In genomic region chr2:11732587-11732986, GRCh38 we compare ENCODE assay signal across 28 cellular contexts.
"Had no signal": no experiment of that assay in that cellular context is flagged by ENCODE, and none has a peak within 500 bp of the region (broad histone marks: within the 10 kb centered on the region; RNA-seq: fewer than 3 reads in every experiment).

No MANE protein-coding gene starts in this region.

- H3K4me1 ChIP-seq: ascending aorta had no signal

- H3K4me3 ChIP-seq: ascending aorta had no signal

- H3K9me3 ChIP-seq: ascending aorta had no signal

- H3K27ac ChIP-seq: ascending aorta, VCaP had no signal

- ATAC-seq: activated CD8-positive, alpha-beta T cell treated with anti-CD3 and anti-CD28 coated beads for 36 hours; activated naive CD8-positive, alpha-beta T cell treated with anti-CD3 and anti-CD28 coated beads, Interleukin-2, amount 50 U/mL, for 24 hours; activated T-cell treated with anti-CD3 and anti-CD28 coated beads, Interleukin-2, amount 50 U/mL, for 4 hours; activated T-cell treated with anti-CD3 and anti-CD28 coated beads, Interleukin-2, amount 50 U/mL, for 72 hours had no signal

- DNase-seq: activated B cell treated with CpG ODN at 0.5 μM for 24 hours; activated CD4-positive, alpha-beta memory T cell treated with anti-CD3 and anti-CD28 coated beads for 36 hours; activated CD4-positive, alpha-beta T cell treated with anti-CD3 and anti-CD28 coated beads for 4 hours; activated CD4-positive, alpha-beta T cell treated with anti-CD3 and anti-CD28 coated beads, Interleukin-2, amount 10 ng/mL, durations not matched to agents 24 days and 14 days; activated CD4-positive, alpha-beta T cell treated with anti-CD3 and anti-CD28 coated beads, Interleukin-2, amount 50 U/mL, for 1 hour; activated CD4-positive, alpha-beta T cell treated with anti-CD3 and anti-CD28 coated beads, Interleukin-2, amount 50 U/mL, for 4 hours; activated CD4-positive, CD25-positive, alpha-beta regulatory T cell treated with anti-CD3 and anti-CD28 coated beads, Interleukin-2, amount 50 U/mL, for 72 hours; activated CD8-positive, alpha-beta memory T cell treated with anti-CD3 and anti-CD28 coated beads, Interleukin-2, amount 50 U/mL, for 4 hours; activated CD8-positive, alpha-beta T cell treated with anti-CD3 and anti-CD28 coated beads for 36 hours; activated effector memory CD4-positive, alpha-beta T cell treated with Interleukin-2 at 50 U/mL for 16 hours; activated gamma-delta T cell; activated naive CD4-positive, alpha-beta T cell treated with anti-CD3 and anti-CD28 coated beads, Interleukin-2, amount 10 ng/mL, durations not matched to agents 7 days and 5 days; activated naive CD4-positive, alpha-beta T cell treated with Interleukin-2 at 50 U/mL for 16 hours; activated naive CD8-positive, alpha-beta T cell treated with anti-CD3 and anti-CD28 coated beads, Interleukin-2, amount 10 ng/mL, durations not matched to agents 7 days and 5 days; activated naive CD8-positive, alpha-beta T cell treated with anti-CD3 and anti-CD28 coated beads, Interleukin-2, amount 50 U/mL, for 24 hours; activated T-cell treated with anti-CD3 and anti-CD28 coated beads for 4 hours; activated T-cell treated with anti-CD3 and anti-CD28 coated beads, Interleukin-2, amount 50 U/mL, for 1 hour; activated T-cell treated with anti-CD3 and anti-CD28 coated beads, Interleukin-2, amount 50 U/mL, for 4 hours; activated T-cell treated with anti-CD3 and anti-CD28 coated beads, Interleukin-2, amount 50 U/mL, for 72 hours; amygdala; anterior cingulate cortex; central memory CD4-positive, alpha-beta T cell; SW 1271; T-helper 1 cell; T-helper 2 cell; T-helper 9 cell had no signal

- H3K27me3 ChIP-seq: ascending aorta had no signal

- H3K36me3 ChIP-seq: ascending aorta had no signal
